ENCODE assay signal across 8 cellular contexts in the genomic region with DNA sequence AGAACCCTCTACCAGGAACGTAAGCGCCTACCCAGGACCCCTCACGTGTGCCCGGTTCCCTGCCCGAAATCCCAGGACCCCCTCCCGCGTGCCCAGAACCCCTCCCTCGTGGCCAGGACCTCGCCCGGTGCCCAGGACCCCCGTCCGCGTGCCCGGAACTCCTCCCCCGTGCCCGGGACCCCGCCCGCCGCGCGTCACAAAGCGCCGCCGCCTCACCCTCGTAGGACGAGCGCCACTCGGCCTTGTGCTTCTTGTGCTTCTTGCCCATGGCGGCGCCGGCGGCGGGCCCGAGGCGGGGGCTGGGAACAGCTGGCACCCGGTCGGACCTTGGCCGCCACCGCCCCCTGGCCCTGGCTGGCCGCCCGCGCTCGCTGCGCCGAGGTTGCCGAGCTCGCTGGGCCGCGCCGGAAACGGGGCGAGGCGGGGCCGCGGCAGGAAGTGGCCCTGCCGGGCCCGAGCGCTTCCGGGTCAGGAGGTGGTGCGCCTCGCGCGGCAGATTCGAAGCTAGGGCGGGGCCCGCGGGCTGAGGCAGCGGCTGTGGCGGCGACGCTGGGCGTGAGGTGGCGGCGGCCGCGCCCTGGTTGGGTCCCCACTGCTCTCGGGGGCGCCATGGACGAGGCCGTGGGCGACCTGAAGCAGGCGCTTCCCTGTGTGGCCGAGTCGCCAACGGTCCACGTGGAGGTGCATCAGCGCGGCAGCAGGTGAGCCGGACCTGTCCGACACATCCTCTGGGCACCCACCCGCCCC. TPM values are rescaled to one million over a fixed set of nuclear protein-coding genes. Genes with fewer than 3 reads are reported as not detected.
DNase-seq lines count a peak whose midpoint lies in the region; ATAC-seq and TF ChIP-seq lines count a peak whose summit lies in the region.

A gene (minus strand): TSS at position 412 of the 747 bp plus-strand sequence. CDS start 144 bp downstream, at position 268.
A gene with protein sequence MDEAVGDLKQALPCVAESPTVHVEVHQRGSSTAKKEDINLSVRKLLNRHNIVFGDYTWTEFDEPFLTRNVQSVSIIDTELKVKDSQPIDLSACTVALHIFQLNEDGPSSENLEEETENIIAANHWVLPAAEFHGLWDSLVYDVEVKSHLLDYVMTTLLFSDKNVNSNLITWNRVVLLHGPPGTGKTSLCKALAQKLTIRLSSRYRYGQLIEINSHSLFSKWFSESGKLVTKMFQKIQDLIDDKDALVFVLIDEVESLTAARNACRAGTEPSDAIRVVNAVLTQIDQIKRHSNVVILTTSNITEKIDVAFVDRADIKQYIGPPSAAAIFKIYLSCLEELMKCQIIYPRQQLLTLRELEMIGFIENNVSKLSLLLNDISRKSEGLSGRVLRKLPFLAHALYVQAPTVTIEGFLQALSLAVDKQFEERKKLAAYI (plus strand): TSS at position 495 of the 747 bp plus-strand sequence. CDS start 115 bp downstream, at position 610.

- H3K9me3 Mint-ChIP-seq in neural crest cell, result no peaks in the 10 kb centered on the region

- no peaks in the 10 kb centered on the region for H3K9me3 ChIP-seq in stomach smooth muscle (ENCODE audit: control insufficient read depth in 2 of 2, low read length in 2 of 2)

- H3K4me1 Mint-ChIP-seq in neural crest cell, result peaks cover 25% of the 10 kb centered on the region

- H3K9ac ChIP-seq in stomach smooth muscle (ENCODE audit: low read length in 2 of 2), result peak within 1 kb of the TSS; percentile 83 to 84

- no peaks in the 10 kb centered on the region for H3K27me3 ChIP-seq in stomach smooth muscle (ENCODE audit: control insufficient read depth in 1 of 2, insufficient read depth in 2 of 2, low read length in 2 of 2)

- peak within 1 kb of the TSS; percentile 49 for H3K27ac ChIP-seq in stomach smooth muscle (ENCODE audit: low read length)

- H3K4me3 ChIP-seq in fibroblast of villous mesenchyme (ENCODE audit: low read depth, low read length), result peak within 1 kb of the TSS; percentile 90
- peak within 1 kb of the TSS; percentile 90 to 91 for H3K4me3 ChIP-seq in stomach smooth muscle (ENCODE audit: low read length in 2 of 2)

- peaks cover 16 to 28% of the 10 kb centered on the region in 2 donors for H3K36me3 ChIP-seq in stomach smooth muscle (ENCODE audit: control insufficient read depth in 2 of 2, insufficient read depth in 2 of 2, low read length in 2 of 2)

- H3K4me3 Mint-ChIP-seq in neural crest cell, result peak within 1 kb of the TSS; percentile 91

- TF ChIP-seq CTCF in fibroblast of villous mesenchyme (IDR thresholded peaks at IDR 0.05; ENCODE audit: insufficient read depth, low read depth, low read length), result no peak
- peak; percentile 31 for TF ChIP-seq CTCF in neural crest cell (conservative IDR thresholded peaks at IDR 0.05)

- H3K4me1 ChIP-seq in stomach smooth muscle (ENCODE audit: control insufficient read depth, insufficient read depth, low read length), result peaks cover 24% of the 10 kb centered on the region

- no peaks in the 10 kb centered on the region for H3K27me3 Mint-ChIP-seq in neural crest cell (ENCODE audit: low read depth)

- peaks cover 8% of the 10 kb centered on the region for H3K36me3 Mint-ChIP-seq in neural crest cell (ENCODE audit: low read depth)

- peak within 1 kb of the TSS; percentile 98 for H3K27ac Mint-ChIP-seq in neural crest cell (ENCODE audit: unreplicated experiment)

- DNase-seq in DMS79 treated with DMSO at 0.1 percent for 48 hours (lab: John Stamatoyannopoulos, UW) (peak; percentile 65), HuH-7.5 (ENCODE audit: low spot score) (peak; percentile 94), RPMI8226 (peak; percentile 96), fibroblast of villous mesenchyme (ENCODE audit: low read depth) (peak; percentile 74), neural crest cell (ENCODE audit: low read depth, low spot score) (peak; percentile 74)
- DNase-seq in activated effector memory CD4-positive, alpha-beta T cell treated with Interleukin-2 at 50 U/mL for 16 hours, result peak; percentile 83

- ATAC-seq in GM21528 (IDR thresholded peaks at IDR 0.05; ENCODE audit: low FRiP score, unreplicated experiment), result peak; percentile 97

RNA-seq across cellular contexts. Expression of the first gene that starts in this region (rescaled TPM):
- total RNA-seq in fibroblast of villous mesenchyme, result 35.0 and 35.4 TPM in 2 replicates
- total RNA-seq in neural crest cell, result 77.3 and 80.1 TPM in 2 replicates

RNA-seq across cellular contexts. Expression of the second gene that starts in this region (rescaled TPM):
- 16.8 and 29.8 TPM in 2 replicates for total RNA-seq in fibroblast of villous mesenchyme
- 27.6 and 32.6 TPM in 2 replicates for total RNA-seq in neural crest cell

Comparison
In these comparisons a context has a peak if more than half of its experiments do, and no peak if none do; other contexts are left out.
1. Peak in every context shown above with its lines: DNase-seq, ATAC-seq, H3K4me3 ChIP-seq and H3K27ac ChIP-seq.